Comparison of ENCODE assay signal across 8 cellular contexts in the genomic region with DNA sequence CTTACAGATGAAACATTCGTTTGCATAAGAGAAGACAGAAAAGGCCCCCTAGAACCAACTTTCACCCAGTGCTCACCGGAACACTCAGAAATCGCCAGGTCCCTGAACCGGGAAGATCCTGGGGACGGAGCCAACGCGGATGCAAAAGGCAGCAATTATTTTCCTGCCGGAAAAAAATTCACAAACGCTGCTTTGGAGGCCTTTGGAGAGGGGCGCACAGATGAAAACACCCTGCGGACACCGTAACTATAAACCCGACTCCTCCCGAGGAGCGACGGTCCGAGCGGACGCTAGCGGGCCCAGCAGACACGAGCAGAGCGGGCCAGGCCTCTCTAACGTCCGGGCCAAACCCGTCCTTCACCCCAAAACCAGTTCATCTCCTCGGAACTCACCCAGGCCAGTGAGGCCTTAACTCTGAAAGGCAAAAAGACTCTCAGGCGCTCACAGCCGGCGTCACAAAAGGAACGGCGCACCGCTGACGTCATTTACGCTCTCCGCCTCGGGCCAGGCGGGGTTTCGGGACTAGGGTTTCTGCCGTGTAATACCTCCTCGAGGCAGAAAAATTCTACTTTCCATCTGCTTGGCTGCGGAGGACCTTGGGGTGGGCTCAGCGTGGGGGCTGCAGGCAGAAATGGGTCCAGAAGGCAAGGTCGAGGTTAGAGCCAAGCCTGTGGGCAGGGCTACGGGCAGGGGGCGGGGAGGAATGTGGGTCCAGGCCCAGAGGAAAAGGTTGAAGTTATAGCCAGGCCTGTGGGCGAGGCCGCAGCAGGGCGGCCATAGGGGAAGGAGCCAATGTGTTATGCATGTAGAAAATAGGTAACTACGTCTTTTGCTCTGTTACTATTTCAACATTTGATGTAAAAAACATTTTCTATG. TPM values are rescaled to one million over a fixed set of nuclear protein-coding genes. Genes with fewer than 3 reads are reported as not detected.
DNase-seq lines count a peak whose midpoint lies in the region; ATAC-seq and TF ChIP-seq lines count a peak whose summit lies in the region.

A gene (minus strand): TSS at position 463 of the 876 bp plus-strand sequence. CDS start 2,413 bp downstream, outside the sequence.

- H3K27me3 Mint-ChIP-seq in naive thymus-derived CD8-positive, alpha-beta T cell = no peaks in the 10 kb centered on the region
- H3K27me3 Mint-ChIP-seq in stimulated activated memory B cell treated with anti-CD40 and anti-IgM and Interleukin-4, amounts not matched to agents 10 μg/mL and 1 μg/mL and 100 μg/mL, for 72 hours = no peaks in the 10 kb centered on the region

- H3K27ac Mint-ChIP-seq in naive thymus-derived CD8-positive, alpha-beta T cell = peak within 1 kb of the TSS; percentile 96 to 100 (median 99)
- peak within 1 kb of the TSS; percentile 98 for H3K27ac Mint-ChIP-seq in stimulated activated memory B cell treated with anti-CD40 and anti-IgM and Interleukin-4, amounts not matched to agents 10 μg/mL and 1 μg/mL and 100 μg/mL, for 72 hours

- peak within 1 kb of the TSS; percentile 92 to 99 (median 98) for H3K4me3 Mint-ChIP-seq in naive thymus-derived CD8-positive, alpha-beta T cell
- peak within 1 kb of the TSS; percentile 90 for H3K4me3 Mint-ChIP-seq in stimulated activated memory B cell treated with anti-CD40 and anti-IgM and Interleukin-4, amounts not matched to agents 10 μg/mL and 1 μg/mL and 100 μg/mL, for 72 hours

- peak; percentile 77 to 79 for DNase-seq in AML-193 (lab: John Stamatoyannopoulos, UW)
- DNase-seq in RWPE2 (ENCODE audit: low spot score) = peak; percentile 79
- DNase-seq in activated T-helper 9 cell treated with anti-CD3 and anti-CD28 coated beads, Interleukin-2, amount 50 U/mL, for 16 hours (ENCODE audit: low read depth) = peak; percentile 75
- DNase-seq in fibroblast of peridontal ligament (ENCODE audit: extremely low read depth) = peak; percentile 95
- DNase-seq in naive thymus-derived CD8-positive, alpha-beta T cell = peak; percentile 66 to 91 (median 84)

- TF ChIP-seq EP300 in Ishikawa (IDR thresholded peaks at IDR 0.05; ENCODE audit: borderline replicate concordance) = no peak

- no peaks in the 10 kb centered on the region for H3K4me1 ChIP-seq in RWPE2 (ENCODE audit: insufficient read depth, poor library complexity, severe bottlenecking)

- peaks cover 34% of the 10 kb centered on the region for H3K36me3 ChIP-seq in RWPE2 (ENCODE audit: low read depth)

- TF ChIP-seq CTCF in RWPE2 (IDR thresholded peaks at IDR 0.05; ENCODE audit: poor library complexity, severe bottlenecking) = no peak

- H3K9me3 ChIP-seq in RWPE2 (ENCODE audit: severe bottlenecking) = peaks cover 11% of the 10 kb centered on the region

- peaks cover 16 to 37% (median 31%) of the 10 kb centered on the region in 4 donors for H3K4me1 Mint-ChIP-seq in naive thymus-derived CD8-positive, alpha-beta T cell
- H3K4me1 Mint-ChIP-seq in stimulated activated memory B cell treated with anti-CD40 and anti-IgM and Interleukin-4, amounts not matched to agents 10 μg/mL and 1 μg/mL and 100 μg/mL, for 72 hours = peaks cover 19% of the 10 kb centered on the region

- H3K9me3 Mint-ChIP-seq in naive thymus-derived CD8-positive, alpha-beta T cell = peaks cover 6 to 47% (median 27%) of the 10 kb centered on the region in 9 donors
- H3K9me3 Mint-ChIP-seq in stimulated activated memory B cell treated with anti-CD40 and anti-IgM and Interleukin-4, amounts not matched to agents 10 μg/mL and 1 μg/mL and 100 μg/mL, for 72 hours = peaks cover 19% of the 10 kb centered on the region

- TF ChIP-seq RAD21 in Ishikawa (IDR thresholded peaks at IDR 0.05; ENCODE audit: low read depth) = no peak

- POLR2A ChIA-PET in naive thymus-derived CD8-positive, alpha-beta T cell (lab: Charles Lee) = no interaction called here

- H3K36me3 Mint-ChIP-seq in naive thymus-derived CD8-positive, alpha-beta T cell = peaks cover 30 to 59% (median 42%) of the 10 kb centered on the region in 3 donors
- H3K36me3 Mint-ChIP-seq in stimulated activated memory B cell treated with anti-CD40 and anti-IgM and Interleukin-4, amounts not matched to agents 10 μg/mL and 1 μg/mL and 100 μg/mL, for 72 hours = peaks cover 50% of the 10 kb centered on the region

- no peaks in the 10 kb centered on the region for H3K27me3 ChIP-seq in RWPE2 (ENCODE audit: insufficient read depth, poor library complexity, severe bottlenecking)

- ATAC-seq in GM19351 (IDR thresholded peaks at IDR 0.05; ENCODE audit: unreplicated experiment) (peak; percentile 77), RWPE2 (ENCODE audit: low read depth) (peak; percentile 88)
- peak; percentile 94 to 97 for ATAC-seq in naive thymus-derived CD8-positive, alpha-beta T cell
- ATAC-seq in stimulated activated memory B cell treated with anti-CD40 and anti-IgM and Interleukin-4, amounts not matched to agents 10 μg/mL and 1 μg/mL and 100 μg/mL, for 72 hours = peak; percentile 97

- peak within 1 kb of the TSS; percentile 51 for H3K4me3 ChIP-seq in RWPE2 (ENCODE audit: severe bottlenecking)

- H3K27ac ChIP-seq in RWPE2 (ENCODE audit: poor library complexity, severe bottlenecking) = peak within 1 kb of the TSS; percentile 58

TF ChIP-seq in Ishikawa, 13 proteins besides CTCF, POLR2A, EP300 and RAD21:
- TF ChIP-seq ZBTB7A (IDR thresholded peaks at IDR 0.05; ENCODE audit: low read depth) (no peak), TCF12 (IDR thresholded peaks at IDR 0.05; ENCODE audit: low read depth) (no peak), TEAD4 (IDR thresholded peaks at IDR 0.05) (no peak), EGR1 (IDR thresholded peaks at IDR 0.05) (no peak), CEBPB (IDR thresholded peaks at IDR 0.05) (no peak), YY1 (IDR thresholded peaks at IDR 0.05; ENCODE audit: low read depth) (0 out of 2 replicates have a peak, but pooled peaks have one; percentile 17), NFIC (IDR thresholded peaks at IDR 0.05) (no peak), FOXM1 (IDR thresholded peaks at IDR 0.05; ENCODE audit: borderline replicate concordance, low read depth) (no peak), TAF1 (IDR thresholded peaks at IDR 0.05; ENCODE audit: low read depth) (0 out of 2 replicates have a peak, but pooled peaks have one; percentile 29), CREB1 (IDR thresholded peaks at IDR 0.05; ENCODE audit: low read depth) (peak; percentile 96)
- TF ChIP-seq, protein P1, sequence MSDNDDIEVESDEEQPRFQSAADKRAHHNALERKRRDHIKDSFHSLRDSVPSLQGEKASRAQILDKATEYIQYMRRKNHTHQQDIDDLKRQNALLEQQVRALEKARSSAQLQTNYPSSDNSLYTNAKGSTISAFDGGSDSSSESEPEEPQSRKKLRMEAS (IDR thresholded peaks at IDR 0.05) = peak; percentile 53; the same call in 1 of the 2 replicates
- TF ChIP-seq, protein P2, sequence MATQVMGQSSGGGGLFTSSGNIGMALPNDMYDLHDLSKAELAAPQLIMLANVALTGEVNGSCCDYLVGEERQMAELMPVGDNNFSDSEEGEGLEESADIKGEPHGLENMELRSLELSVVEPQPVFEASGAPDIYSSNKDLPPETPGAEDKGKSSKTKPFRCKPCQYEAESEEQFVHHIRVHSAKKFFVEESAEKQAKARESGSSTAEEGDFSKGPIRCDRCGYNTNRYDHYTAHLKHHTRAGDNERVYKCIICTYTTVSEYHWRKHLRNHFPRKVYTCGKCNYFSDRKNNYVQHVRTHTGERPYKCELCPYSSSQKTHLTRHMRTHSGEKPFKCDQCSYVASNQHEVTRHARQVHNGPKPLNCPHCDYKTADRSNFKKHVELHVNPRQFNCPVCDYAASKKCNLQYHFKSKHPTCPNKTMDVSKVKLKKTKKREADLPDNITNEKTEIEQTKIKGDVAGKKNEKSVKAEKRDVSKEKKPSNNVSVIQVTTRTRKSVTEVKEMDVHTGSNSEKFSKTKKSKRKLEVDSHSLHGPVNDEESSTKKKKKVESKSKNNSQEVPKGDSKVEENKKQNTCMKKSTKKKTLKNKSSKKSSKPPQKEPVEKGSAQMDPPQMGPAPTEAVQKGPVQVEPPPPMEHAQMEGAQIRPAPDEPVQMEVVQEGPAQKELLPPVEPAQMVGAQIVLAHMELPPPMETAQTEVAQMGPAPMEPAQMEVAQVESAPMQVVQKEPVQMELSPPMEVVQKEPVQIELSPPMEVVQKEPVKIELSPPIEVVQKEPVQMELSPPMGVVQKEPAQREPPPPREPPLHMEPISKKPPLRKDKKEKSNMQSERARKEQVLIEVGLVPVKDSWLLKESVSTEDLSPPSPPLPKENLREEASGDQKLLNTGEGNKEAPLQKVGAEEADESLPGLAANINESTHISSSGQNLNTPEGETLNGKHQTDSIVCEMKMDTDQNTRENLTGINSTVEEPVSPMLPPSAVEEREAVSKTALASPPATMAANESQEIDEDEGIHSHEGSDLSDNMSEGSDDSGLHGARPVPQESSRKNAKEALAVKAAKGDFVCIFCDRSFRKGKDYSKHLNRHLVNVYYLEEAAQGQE (IDR thresholded peaks at IDR 0.05; ENCODE audit: low read depth) = no peak
- TF ChIP-seq, protein P3, sequence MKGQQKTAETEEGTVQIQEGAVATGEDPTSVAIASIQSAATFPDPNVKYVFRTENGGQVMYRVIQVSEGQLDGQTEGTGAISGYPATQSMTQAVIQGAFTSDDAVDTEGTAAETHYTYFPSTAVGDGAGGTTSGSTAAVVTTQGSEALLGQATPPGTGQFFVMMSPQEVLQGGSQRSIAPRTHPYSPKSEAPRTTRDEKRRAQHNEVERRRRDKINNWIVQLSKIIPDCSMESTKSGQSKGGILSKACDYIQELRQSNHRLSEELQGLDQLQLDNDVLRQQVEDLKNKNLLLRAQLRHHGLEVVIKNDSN (IDR thresholded peaks at IDR 0.05) = no peak

RNA-seq across cellular contexts. Expression of the gene that starts here (rescaled TPM):
- 10 to 100 TPM; 24.4 to 27.3 TPM for total RNA-seq in naive thymus-derived CD8-positive, alpha-beta T cell
- 10 to 100 TPM; 15.8 to 18.4 (median 17.4) TPM for polyA plus RNA-seq in naive thymus-derived CD8-positive, alpha-beta T cell

Comparison
In these comparisons a context has a peak if more than half of its experiments do, and no peak if none do; other contexts are left out.
1. Peak in every context shown above with its lines: DNase-seq, ATAC-seq, H3K4me3 ChIP-seq and H3K27ac ChIP-seq.